ENCODE assay signal across 8 cellular contexts in the genomic region with DNA sequence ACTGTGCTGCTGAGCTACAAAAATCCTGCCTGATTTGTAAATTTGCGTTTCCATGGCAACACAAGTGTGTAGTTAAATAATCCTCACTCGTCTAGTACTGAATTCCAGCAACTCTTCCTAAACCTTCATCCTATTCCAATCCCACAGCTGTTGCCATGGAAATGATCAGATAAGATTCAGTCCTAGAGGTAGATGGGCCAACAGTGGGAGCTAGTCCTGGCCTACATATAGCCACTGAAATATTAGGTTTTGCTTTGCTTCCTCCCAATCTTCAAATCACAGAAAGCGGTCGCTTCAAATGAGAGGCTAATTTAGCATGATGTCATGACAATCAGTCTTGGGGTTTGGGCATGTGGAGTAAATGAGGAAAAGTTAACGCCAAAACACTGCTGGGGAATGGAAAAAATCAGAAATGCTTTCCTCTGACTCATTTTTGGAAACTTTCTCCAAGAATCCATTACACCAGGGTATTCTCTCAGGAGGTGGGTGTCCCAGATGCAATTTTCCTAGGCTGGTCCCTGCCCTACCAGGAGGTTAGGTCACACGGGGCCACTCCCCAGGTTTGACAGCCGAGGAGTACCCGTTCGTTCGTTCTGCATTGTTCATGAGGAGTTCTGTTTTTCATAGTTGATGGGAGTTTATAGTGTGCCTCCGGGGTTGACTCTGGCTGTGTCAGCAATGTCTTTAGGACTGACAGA.
DNase-seq lines count a peak whose midpoint lies in the region; ATAC-seq and TF ChIP-seq lines count a peak whose summit lies in the region.

No MANE protein-coding gene starts in this region.

- peak overlapping the region; percentile 50 for H3K4me3 Mint-ChIP-seq in Caco-2 (ENCODE audit: unreplicated experiment)
- H3K4me3 Mint-ChIP-seq in stimulated activated memory B cell treated with anti-CD40 and anti-IgM and Interleukin-4, amounts not matched to agents 10 μg/mL and 1 μg/mL and 100 μg/mL, for 72 hours, result no peak overlapping the region

- H3K4me1 ChIP-seq in Caco-2 (no peaks in the 10 kb centered on the region), adrenal gland (replicated peaks in 1 of 2) (peaks cover 0 to 9% of the 10 kb centered on the region in 2 donors), right atrium auricular region (peaks cover 0 to 13% of the 10 kb centered on the region in 2 donors), gastrocnemius medialis (peaks cover 0 to 5% of the 10 kb centered on the region in 2 donors)

- no peaks in the 10 kb centered on the region for H3K9me3 Mint-ChIP-seq in Caco-2 (ENCODE audit: unreplicated experiment)
- H3K9me3 Mint-ChIP-seq in stimulated activated memory B cell treated with anti-CD40 and anti-IgM and Interleukin-4, amounts not matched to agents 10 μg/mL and 1 μg/mL and 100 μg/mL, for 72 hours, result no peaks in the 10 kb centered on the region

- peak overlapping the region; percentile 13 to 83 (median 26) for H3K27ac ChIP-seq in adrenal gland
- peak overlapping the region; percentile 72 to 89 for H3K27ac ChIP-seq in right atrium auricular region
- peak overlapping the region; percentile 61 to 75 (median 68) for H3K27ac ChIP-seq in gastrocnemius medialis

- ATAC-seq in gastrocnemius medialis (peak; percentile 80 to 81), GM21447 (IDR thresholded peaks at IDR 0.05; ENCODE audit: unreplicated experiment) (no peak)
- ATAC-seq in stimulated activated memory B cell treated with anti-CD40 and anti-IgM and Interleukin-4, amounts not matched to agents 10 μg/mL and 1 μg/mL and 100 μg/mL, for 72 hours, result no peak

- H3K9me3 ChIP-seq in Caco-2 (no peaks in the 10 kb centered on the region), adrenal gland (replicated peaks in 1 of 3) (no peaks in the 10 kb centered on the region), right atrium auricular region (no peaks in the 10 kb centered on the region), gastrocnemius medialis (no peaks in the 10 kb centered on the region)

- TF ChIP-seq CTCF in Caco-2 (IDR thresholded peaks at IDR 0.05; ENCODE audit: insufficient read depth in 1 of 2, low read depth in 1 of 2, low read length in 1 of 2, severe bottlenecking in 1 of 2, unreplicated experiment in 1 of 2) (no peak), adrenal gland (IDR thresholded peaks at IDR 0.05) (no peak), right atrium auricular region (IDR thresholded peaks at IDR 0.05) (no peak), gastrocnemius medialis (IDR thresholded peaks at IDR 0.05 in 4 of 5, conservative IDR thresholded peaks at IDR 0.05 in 1 of 5) (no peak)

- TF ChIP-seq POLR2A in adrenal gland (IDR thresholded peaks at IDR 0.05) (no peak), gastrocnemius medialis (IDR thresholded peaks at IDR 0.05) (no peak)

- DNase-seq in Caco-2, result no peak
- DNase-seq in adrenal gland, result peak in 1 of 7 donors; percentile 11
- DNase-seq in right atrium auricular region (ENCODE audit: low spot score), result peak; percentile 76
- DNase-seq in gastrocnemius medialis, result peak; percentile 13 to 47
- no peak for DNase-seq in H7
- no peak for DNase-seq in Kasumi-1 (lab: John Stamatoyannopoulos, UW)

- BruUV-seq in Caco-2 (replicated peaks; lab: Mats Ljungman, UMichigan), result no TSS peak

- H3K36me3 ChIP-seq in Caco-2 (ENCODE audit: control insufficient read depth, insufficient read depth, low read length) (no peaks in the 10 kb centered on the region), adrenal gland (replicated peaks in 1 of 2) (no peaks in the 10 kb centered on the region), right atrium auricular region (no peaks in the 10 kb centered on the region), gastrocnemius medialis (no peaks in the 10 kb centered on the region), H7 (replicated peaks; ENCODE audit: control insufficient read depth, insufficient read depth, low read length) (no peaks in the 10 kb centered on the region)

- no peaks in the 10 kb centered on the region for H3K36me3 Mint-ChIP-seq in Caco-2 (ENCODE audit: insufficient read depth, unreplicated experiment)
- no peaks in the 10 kb centered on the region for H3K36me3 Mint-ChIP-seq in stimulated activated memory B cell treated with anti-CD40 and anti-IgM and Interleukin-4, amounts not matched to agents 10 μg/mL and 1 μg/mL and 100 μg/mL, for 72 hours

- intact Hi-C loops in Caco-2 (cut with micrococcal nuclease; ENCODE audit: unreplicated experiment), result no loop called here
- intact Hi-C loops in adrenal gland (cut with DNase I), result no loop called here
- intact Hi-C loops in gastrocnemius medialis (cut with DNase I; ENCODE audit: low total_unique reads), result no loop called here

- no peaks in the 10 kb centered on the region for H3K4me1 Mint-ChIP-seq in Caco-2 (ENCODE audit: low read depth, unreplicated experiment)
- no peaks in the 10 kb centered on the region for H3K4me1 Mint-ChIP-seq in stimulated activated memory B cell treated with anti-CD40 and anti-IgM and Interleukin-4, amounts not matched to agents 10 μg/mL and 1 μg/mL and 100 μg/mL, for 72 hours

- H3K27me3 ChIP-seq in Caco-2 (replicated peaks; ENCODE audit: control insufficient read depth, insufficient read depth, low read length), result no peaks in the 10 kb centered on the region
- H3K27me3 ChIP-seq in adrenal gland, result no peaks in the 10 kb centered on the region
- H3K27me3 ChIP-seq in right atrium auricular region, result no peaks in the 10 kb centered on the region
- H3K27me3 ChIP-seq in gastrocnemius medialis, result no peaks in the 10 kb centered on the region
- no peaks in the 10 kb centered on the region for H3K27me3 ChIP-seq in H7 (ENCODE audit: control insufficient read depth, insufficient read depth, low read length)

- POLR2A ChIA-PET in Caco-2 (lab: Charles Lee), result no interaction called here

- CTCF ChIA-PET in Caco-2 (lab: Charles Lee), result interaction anchor here (0.7 kb wide), 1 partner anchor 728 kb away, joined by 5 read pairs; no protein-coding TSS in a partner anchor

- peak overlapping the region; percentile 12; the same call in 1 of the 2 replicates for H3K4me3 ChIP-seq in Caco-2 (ENCODE audit: low read depth, low read length)
- peak overlapping the region in 1 of 4 donors; percentile 28 for H3K4me3 ChIP-seq in adrenal gland
- peak overlapping the region in 1 of 2 donors; percentile 14 for H3K4me3 ChIP-seq in right atrium auricular region
- H3K4me3 ChIP-seq in gastrocnemius medialis, result peak overlapping the region; percentile 21 to 43 (median 38)
- no peak overlapping the region for H3K4me3 ChIP-seq in H7 (ENCODE audit: insufficient read depth, low read depth, low read length)

- in situ Hi-C loops in gastrocnemius medialis (cut with MboI; ENCODE audit: low sequenced_read_pairs in 4 of 4), result no loop called here

- H3K27ac Mint-ChIP-seq in Caco-2 (ENCODE audit: unreplicated experiment), result no peak overlapping the region
- H3K27ac Mint-ChIP-seq in stimulated activated memory B cell treated with anti-CD40 and anti-IgM and Interleukin-4, amounts not matched to agents 10 μg/mL and 1 μg/mL and 100 μg/mL, for 72 hours, result no peak overlapping the region

- no peaks in the 10 kb centered on the region for H3K27me3 Mint-ChIP-seq in Caco-2 (ENCODE audit: insufficient read depth, unreplicated experiment)
- no peaks in the 10 kb centered on the region for H3K27me3 Mint-ChIP-seq in stimulated activated memory B cell treated with anti-CD40 and anti-IgM and Interleukin-4, amounts not matched to agents 10 μg/mL and 1 μg/mL and 100 μg/mL, for 72 hours

- WGBS in adrenal gland, 4 donors, result 72 to 80% (median 78%) methylated on average over 11 of the region's 11 CpGs

Comparison
In these comparisons a context has a peak if more than half of its experiments do, and no peak if none do; other contexts are left out.
1. DNase-seq: peak in right atrium auricular region (single experiment) and gastrocnemius medialis (2 of 2); none in Caco-2 (0 of 2), H7 (single experiment) and Kasumi-1 (0 of 2).
2. H3K27ac ChIP-seq: peak in every context shown above with its lines; median percentile 80 in right atrium auricular region; 68 in gastrocnemius medialis; 26 in adrenal gland.
3. ATAC-seq: peak in gastrocnemius medialis (2 of 2); none in GM21447 (single experiment) and stimulated activated memory B cell treated with anti-CD40 and anti-IgM and Interleukin-4, amounts not matched to agents 10 μg/mL and 1 μg/mL and 100 μg/mL, for 72 hours (single experiment).